In genomic region chr2:185208261-185208660, GRCh38 we compare ENCODE assay signal across 9 cellular contexts.
DNase-seq lines count a peak whose midpoint lies in the region; ATAC-seq and TF ChIP-seq lines count a peak whose summit lies in the region.
"Had no signal": no experiment of that assay in that cellular context is flagged by ENCODE, and none has a peak within 500 bp of the region (broad histone marks: within the 10 kb centered on the region; RNA-seq: fewer than 3 reads in every experiment).

No MANE protein-coding gene starts in this region.

- TF ChIP-seq EP300 in sigmoid colon (IDR thresholded peaks at IDR 0.05) = no peak

- no peak for TF ChIP-seq POLR2A in sigmoid colon (IDR thresholded peaks at IDR 0.05)

- H3K27ac Mint-ChIP-seq in activated CD4-positive, alpha-beta memory T cell treated with anti-CD3 and anti-CD28 coated beads, Interleukin-2, amount 10 ng/mL, durations not matched to agents 7 days and 5 days = no peak overlapping the region

- no CpG with 5 or more reads among the region's 1 CpG for WGBS in iPS DF 6.9 (ENCODE audit: insufficient coverage, insufficient read length)
- WGBS in sigmoid colon, 2 donors = 4 to 13% methylated on average over 1 of the region's 1 CpG

- BruUV-seq in PC-3 (replicated peaks; lab: Mats Ljungman, UMichigan) = no TSS peak

- POLR2A ChIA-PET in PC-3 (lab: Charles Lee; ENCODE audit: unreplicated experiment) = no interaction called here
- POLR2A ChIA-PET in activated CD4-positive, alpha-beta memory T cell treated with anti-CD3 and anti-CD28 coated beads, Interleukin-2, amount 10 ng/mL, durations not matched to agents 7 days and 5 days (lab: Charles Lee) = no interaction called here

- no peaks in the 10 kb centered on the region for H3F3A ChIP-seq in PC-3 (ENCODE audit: low read length, unreplicated experiment)

- H3K27me3 Mint-ChIP-seq in activated CD4-positive, alpha-beta memory T cell treated with anti-CD3 and anti-CD28 coated beads, Interleukin-2, amount 10 ng/mL, durations not matched to agents 7 days and 5 days = no peaks in the 10 kb centered on the region

- H3K4me3 ChIP-seq in PC-3 (ENCODE audit: low read length) (no peak overlapping the region), iPS DF 6.9 (ENCODE audit: low read length) (no peak overlapping the region), sigmoid colon (no peak overlapping the region)

- H2AFZ ChIP-seq in PC-3 (ENCODE audit: low read length) = no peak overlapping the region

- no peaks in the 10 kb centered on the region for H3K4me1 Mint-ChIP-seq in activated CD4-positive, alpha-beta memory T cell treated with anti-CD3 and anti-CD28 coated beads, Interleukin-2, amount 10 ng/mL, durations not matched to agents 7 days and 5 days

- H3K9me3 Mint-ChIP-seq in activated CD4-positive, alpha-beta memory T cell treated with anti-CD3 and anti-CD28 coated beads, Interleukin-2, amount 10 ng/mL, durations not matched to agents 7 days and 5 days = peaks cover 12% of the 10 kb centered on the region

- intact Hi-C loops in PC-3 (cut with micrococcal nuclease) = loop anchor here (1.0 to 5.0 kb wide), 5 partner anchors 72 to 1961 kb away; no protein-coding TSS in a partner anchor
- intact Hi-C loops in sigmoid colon (cut with DNase I) = no loop called here

- H3K9me2 ChIP-seq in PC-3 (replicated peaks; ENCODE audit: low read length) = no peaks in the 10 kb centered on the region

- H3K27ac ChIP-seq in PC-3 (ENCODE audit: low read length) (no peak overlapping the region), iPS DF 6.9 (ENCODE audit: low read length) (no peak overlapping the region), sigmoid colon (no peak overlapping the region)

- DNase-seq in D341Med (ENCODE audit: low spot score) (peak; percentile 51), PC-3 (peak; percentile 70), iPS DF 6.9 (ENCODE audit: low read depth, low spot score) (peak; percentile 54), sigmoid colon (no peak)
- DNase-seq in activated CD4-positive, alpha-beta memory T cell treated with anti-CD3 and anti-CD28 coated beads, Interleukin-2, amount 10 ng/mL, durations not matched to agents 7 days and 5 days = no peak
- DNase-seq: activated T-cell treated with anti-CD3 and anti-CD28 coated beads, Interleukin-2, amount 50 U/mL, for 48 hours had no signal

- H3K79me2 ChIP-seq in PC-3 (ENCODE audit: low read length) = no peaks in the 10 kb centered on the region

- H3K36me3 ChIP-seq in PC-3 (ENCODE audit: low read depth, low read length) = no peaks in the 10 kb centered on the region
- H3K36me3 ChIP-seq in iPS DF 6.9 (ENCODE audit: control insufficient read depth, insufficient read depth, low read length) = no peaks in the 10 kb centered on the region
- no peaks in the 10 kb centered on the region for H3K36me3 ChIP-seq in sigmoid colon

- H3K9me3 ChIP-seq in PC-3 (ENCODE audit: low read length) (no peaks in the 10 kb centered on the region), iPS DF 6.9 (ENCODE audit: control insufficient read depth, insufficient read depth, low read length) (no peaks in the 10 kb centered on the region), sigmoid colon (no peaks in the 10 kb centered on the region)

- ATAC-seq in HG03442 (IDR thresholded peaks at IDR 0.05; ENCODE audit: unreplicated experiment) (peak; percentile 46), PC-3 (peak; percentile 98), HG02763 (IDR thresholded peaks at IDR 0.05; ENCODE audit: unreplicated experiment) (no peak), GM21576 (IDR thresholded peaks at IDR 0.05; ENCODE audit: unreplicated experiment) (no peak)

- CTCF ChIA-PET in PC-3 (lab: Charles Lee) = no interaction called here
- CTCF ChIA-PET in activated CD4-positive, alpha-beta memory T cell treated with anti-CD3 and anti-CD28 coated beads, Interleukin-2, amount 10 ng/mL, durations not matched to agents 7 days and 5 days (lab: Charles Lee) = no interaction called here

- no peak overlapping the region for H3K4me3 Mint-ChIP-seq in activated CD4-positive, alpha-beta memory T cell treated with anti-CD3 and anti-CD28 coated beads, Interleukin-2, amount 10 ng/mL, durations not matched to agents 7 days and 5 days

- TF ChIP-seq CTCF in PC-3 (conservative IDR thresholded peaks at IDR 0.05; ENCODE audit: low read depth, low read length) (peak; percentile 89), sigmoid colon (IDR thresholded peaks at IDR 0.05) (no peak)

- no peaks in the 10 kb centered on the region for H4K20me1 ChIP-seq in PC-3 (ENCODE audit: low read length)

- H3K27me3 ChIP-seq in PC-3 (ENCODE audit: low read length) = no peaks in the 10 kb centered on the region
- H3K27me3 ChIP-seq in iPS DF 6.9 (ENCODE audit: control insufficient read depth, insufficient read depth, low read length) = no peaks in the 10 kb centered on the region
- H3K27me3 ChIP-seq in sigmoid colon = no peaks in the 10 kb centered on the region

- H3K36me3 Mint-ChIP-seq in activated CD4-positive, alpha-beta memory T cell treated with anti-CD3 and anti-CD28 coated beads, Interleukin-2, amount 10 ng/mL, durations not matched to agents 7 days and 5 days (ENCODE audit: low read depth) = no peaks in the 10 kb centered on the region

- no peak overlapping the region for H3K4me2 ChIP-seq in PC-3 (ENCODE audit: low read length)

- H3K9ac ChIP-seq in PC-3 (ENCODE audit: low read length) = no peak overlapping the region

- H3K4me1 ChIP-seq in PC-3 (ENCODE audit: insufficient read depth, low read length) (no peaks in the 10 kb centered on the region), iPS DF 6.9 (ENCODE audit: control insufficient read depth, insufficient read depth, low read length) (no peaks in the 10 kb centered on the region; the same call in 1 of the 2 replicates), sigmoid colon (no peaks in the 10 kb centered on the region)

Comparison
In these comparisons a context has a peak if more than half of its experiments do, and no peak if none do; other contexts are left out.
1. DNase-seq: peak in D341Med (single experiment), PC-3 (single experiment) and iPS DF 6.9 (single experiment); none in sigmoid colon (single experiment) and activated CD4-positive, alpha-beta memory T cell treated with anti-CD3 and anti-CD28 coated beads, Interleukin-2, amount 10 ng/mL, durations not matched to agents 7 days and 5 days (single experiment).
2. ATAC-seq: peak in HG03442 (single experiment) and PC-3 (single experiment); none in HG02763 (single experiment) and GM21576 (single experiment).